ENCODE assay signal across 8 cellular contexts in genomic region chr15:41331833-41332787, GRCh38. TPM values are rescaled to one million over a fixed set of nuclear protein-coding genes. Genes with fewer than 3 reads are reported as not detected.
DNase-seq lines count a peak whose midpoint lies in the region; TF ChIP-seq lines count a peak whose summit lies in the region.

TSS of gene OIP5 (minus strand) at chr15:41332591. CDS start at chr15:41332561, 30 bp downstream.

- peak within 1 kb of the TSS; percentile 82 for H3K4me3 ChIP-seq in endocrine pancreas (ENCODE audit: control insufficient read depth, insufficient read depth, low read length)

- no peaks in the 10 kb centered on the region for H3K4me1 ChIP-seq in endocrine pancreas (ENCODE audit: control insufficient read depth, insufficient read depth, low read length)

- POLR2A ChIA-PET in activated CD8-positive, alpha-beta memory T cell treated with anti-CD3 and anti-CD28 coated beads for 36 hours (lab: Charles Lee): interaction anchor here (0.5 to 1.9 kb wide), 5 partner anchors 9 to 252 kb away, joined by 3 to 14 read pairs (median 5); no protein-coding TSS in a partner anchor

- no peaks in the 10 kb centered on the region for H3K36me3 ChIP-seq in endocrine pancreas (ENCODE audit: control insufficient read depth, insufficient read depth, low read length)

- CTCF ChIA-PET in activated CD8-positive, alpha-beta memory T cell treated with anti-CD3 and anti-CD28 coated beads for 36 hours (lab: Charles Lee): interaction anchor here (0.6 to 1.1 kb wide), 3 partner anchors 11 to 428 kb away, joined by 3 to 4 read pairs (median 3); no protein-coding TSS in a partner anchor

- no peaks in the 10 kb centered on the region for H3K9me3 ChIP-seq in endocrine pancreas (ENCODE audit: control insufficient read depth, low read length)

- H3K27me3 ChIP-seq in endocrine pancreas (ENCODE audit: control insufficient read depth, insufficient read depth, low read length): no peaks in the 10 kb centered on the region

- H3K9ac ChIP-seq in endocrine pancreas (ENCODE audit: control insufficient read depth, insufficient read depth, low read length): peak within 1 kb of the TSS; percentile 10

- no peak for TF ChIP-seq CTCF in GM20000 (IDR thresholded peaks at IDR 0.05; ENCODE audit: extremely low read depth, missing control alignments)

- DNase-seq in COR-L47 (lab: John Stamatoyannopoulos, UW): peak; percentile 100
- DNase-seq in GM20000 (ENCODE audit: low spot score): peak; percentile 98
- peak; percentile 100 for DNase-seq in HT-29 (ENCODE audit: low spot score)
- peak; percentile 100 for DNase-seq in NK-92 treated with Interleukin-12 subunit alpha and Interleukin-12 subunit beta, amount 100 ng/mL, for 24 hours (lab: John Stamatoyannopoulos, UW)
- peak; percentile 97 for DNase-seq in mesenteric fat pad (ENCODE audit: low spot score)
- peak; percentile 86 for DNase-seq in stimulated activated CD8-positive, alpha-beta memory T cell treated with anti-CD3 and anti-CD28 coated beads, Interleukin-15, amount 100 ng/mL, for 24 hours (ENCODE audit: low read depth)

RNA-seq across cellular contexts. Expression of gene OIP5, which starts in this region (rescaled TPM):
- total RNA-seq in HT-29 (2014; rRNA removed; shearing (Covaris generic)): 40.2 and 46.1 TPM in 2 replicates
- 10 to 100 TPM; 18.7 to 19.9 TPM for total RNA-seq in activated CD8-positive, alpha-beta memory T cell treated with anti-CD3 and anti-CD28 coated beads for 36 hours
- total RNA-seq in mesenteric fat pad: not detected

Comparison
In these comparisons a context has a peak if more than half of its experiments do, and no peak if none do; other contexts are left out.
1. Peak in every context shown above with its lines: DNase-seq and H3K4me3 ChIP-seq.
2. RNA of gene OIP5 (total RNA-seq): 40.2 to 46.1 TPM in HT-29 and 18.7 to 19.9 TPM in activated CD8-positive, alpha-beta memory T cell treated with anti-CD3 and anti-CD28 coated beads for 36 hours; not detected in mesenteric fat pad (single experiment); every median in the first group is over 10 times any median in the second.
3. Peak in DNase-seq in mesenteric fat pad; RNA of the gene not detected or under 1 TPM.